ENCODE assay signal across 8 cellular contexts in genomic region chr10:103712898-103713498, GRCh38.
DNase-seq lines count a peak whose midpoint lies in the region; ATAC-seq, FAIRE-seq and TF ChIP-seq lines count a peak whose summit lies in the region.

No MANE protein-coding gene starts in this region.

- peak; percentile 81 for DNase-seq in GM19239 (ENCODE audit: insufficient read length, low spot score)
- DNase-seq in Kasumi-1 (lab: John Stamatoyannopoulos, UW): peak; percentile 93 to 94
- peak; percentile 72 for DNase-seq in SKM-1 treated with dmso at 0.1 percent for 144 hours (lab: John Stamatoyannopoulos, UW; ENCODE audit: unreplicated experiment)
- DNase-seq in activated naive CD4-positive, alpha-beta T cell treated with anti-CD3 and anti-CD28 coated beads, Interleukin-2, amount 50 U/mL, for 72 hours (ENCODE audit: low spot score in 2 of 2): peak; percentile 69 to 87
- peak; percentile 90 for DNase-seq in glutamatergic neuron
- DNase-seq in progenitor cell of endocrine pancreas (ENCODE audit: low spot score, unreplicated experiment): peak; percentile 75
- peak; percentile 86 to 88 for DNase-seq in uterus

- H3K27ac ChIP-seq in BLaER1 (no peak overlapping the region), uterus (no peak overlapping the region)

- peak; percentile 85 to 89 for ATAC-seq in activated naive CD4-positive, alpha-beta T cell treated with anti-CD3 and anti-CD28 coated beads, Interleukin-2, amount 50 U/mL, for 72 hours

- H3K4me1 ChIP-seq in BLaER1 (peaks cover 39% of the 10 kb centered on the region), uterus (no peaks in the 10 kb centered on the region)

- intact Hi-C loops in uterus (cut with DNase I; ENCODE audit: low total_unique reads): loop anchor here (2.0 kb wide), 1 partner anchor 146 kb away; no protein-coding TSS in a partner anchor

- H3K9me3 ChIP-seq in BLaER1: no peaks in the 10 kb centered on the region
- H3K9me3 ChIP-seq in uterus: no peaks in the 10 kb centered on the region

- no peak overlapping the region for H3K4me3 ChIP-seq in BLaER1
- H3K4me3 ChIP-seq in uterus: no peak overlapping the region

- H3K4me1 Mint-ChIP-seq in glutamatergic neuron (ENCODE audit: low read depth, unreplicated experiment) (peaks cover 16% of the 10 kb centered on the region), progenitor cell of endocrine pancreas (ENCODE audit: low read depth) (peaks cover 5% of the 10 kb centered on the region)

- 0 out of 2 replicates have a peak overlapping the region, but pooled peaks have one; percentile 28 for H3K9ac ChIP-seq in BLaER1

- no peaks in the 10 kb centered on the region for H3K9me3 Mint-ChIP-seq in activated naive CD4-positive, alpha-beta T cell treated with anti-CD3 and anti-CD28 coated beads, Interleukin-2, amount 50 U/mL, for 72 hours
- no peaks in the 10 kb centered on the region for H3K9me3 Mint-ChIP-seq in glutamatergic neuron (ENCODE audit: unreplicated experiment)
- H3K9me3 Mint-ChIP-seq in progenitor cell of endocrine pancreas (ENCODE audit: low read depth): no peaks in the 10 kb centered on the region

- H3K36me3 ChIP-seq in BLaER1 (peaks cover 82% of the 10 kb centered on the region), uterus (no peaks in the 10 kb centered on the region)

- H3K27ac Mint-ChIP-seq in activated naive CD4-positive, alpha-beta T cell treated with anti-CD3 and anti-CD28 coated beads, Interleukin-2, amount 50 U/mL, for 72 hours: no peak overlapping the region
- no peak overlapping the region for H3K27ac Mint-ChIP-seq in glutamatergic neuron (ENCODE audit: unreplicated experiment)
- no peak overlapping the region for H3K27ac Mint-ChIP-seq in progenitor cell of endocrine pancreas

- TF ChIP-seq POLR2A in uterus (IDR thresholded peaks at IDR 0.05): no peak

- TF ChIP-seq CTCF in glutamatergic neuron (IDR thresholded peaks at IDR 0.05; ENCODE audit: partially characterized antibody, unreplicated experiment) (peak; percentile 91), progenitor cell of endocrine pancreas (IDR thresholded peaks at IDR 0.05; ENCODE audit: unreplicated experiment) (peak; percentile 93), uterus (IDR thresholded peaks at IDR 0.05) (peak; percentile 88 to 98 (median 94))

- no peaks in the 10 kb centered on the region for H3K27me3 ChIP-seq in BLaER1
- no peaks in the 10 kb centered on the region for H3K27me3 ChIP-seq in uterus

- no peak overlapping the region for H3K4me2 ChIP-seq in BLaER1

- peak; percentile 100 for FAIRE-seq in GM19239 (lab: Jason Lieb, UNC)

- H3K36me3 Mint-ChIP-seq in activated naive CD4-positive, alpha-beta T cell treated with anti-CD3 and anti-CD28 coated beads, Interleukin-2, amount 50 U/mL, for 72 hours: no peaks in the 10 kb centered on the region
- H3K36me3 Mint-ChIP-seq in glutamatergic neuron (ENCODE audit: unreplicated experiment): no peaks in the 10 kb centered on the region
- H3K36me3 Mint-ChIP-seq in progenitor cell of endocrine pancreas (ENCODE audit: insufficient read depth): peaks cover 2% of the 10 kb centered on the region

- H3K27me3 Mint-ChIP-seq in glutamatergic neuron (ENCODE audit: unreplicated experiment) (peaks cover 2% of the 10 kb centered on the region), progenitor cell of endocrine pancreas (no peaks in the 10 kb centered on the region)

- H4K20me1 ChIP-seq in BLaER1: peaks cover 94% of the 10 kb centered on the region

- H3K4me3 Mint-ChIP-seq in glutamatergic neuron (ENCODE audit: unreplicated experiment) (no peak overlapping the region), progenitor cell of endocrine pancreas (ENCODE audit: low read depth) (no peak overlapping the region)
